In the genomic region with DNA sequence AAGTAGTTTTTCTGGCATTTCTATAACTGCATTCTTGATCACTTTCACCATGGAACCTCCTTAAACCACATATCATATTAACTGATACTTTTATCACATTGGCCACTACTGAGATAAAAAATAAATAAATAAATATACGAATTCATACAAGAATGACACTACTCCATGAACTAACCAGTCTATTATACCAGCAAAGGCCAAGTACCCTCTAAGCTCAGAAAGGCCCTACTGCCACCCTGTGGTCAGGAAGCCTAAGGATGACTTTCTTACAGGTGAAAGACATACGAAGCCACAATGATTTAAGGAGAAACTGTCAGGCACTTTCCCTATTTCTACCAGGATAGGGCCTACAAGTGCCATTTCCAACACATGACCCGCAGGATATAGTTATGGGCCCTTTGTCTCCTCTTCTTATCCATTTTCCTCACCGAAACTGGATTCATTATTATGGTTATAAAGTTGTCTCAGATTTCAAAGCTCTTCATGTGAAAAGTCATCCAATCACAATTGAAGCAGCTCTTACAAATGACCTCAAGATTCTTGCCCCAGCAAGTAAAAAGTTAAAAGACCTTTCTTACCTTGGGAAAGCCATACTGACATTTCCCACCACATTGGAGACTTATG, we compare ENCODE assay signal across 9 cellular contexts. TPM values are rescaled to one million over a fixed set of nuclear protein-coding genes. Genes with fewer than 3 reads are reported as not detected.
DNase-seq lines count a peak whose midpoint lies in the region; ATAC-seq and TF ChIP-seq lines count a peak whose summit lies in the region.
"Had no signal": no experiment of that assay in that cellular context is flagged by ENCODE, and none has a peak within 500 bp of the region (broad histone marks: within the 10 kb centered on the region; RNA-seq: fewer than 3 reads in every experiment).

No MANE protein-coding gene starts in this region.

- no peak overlapping the region for H3K4me3 Mint-ChIP-seq in chondrocyte (ENCODE audit: unreplicated experiment)

- H3K4me3 ChIP-seq in WI38 (ENCODE audit: low read depth, low read length): no peak overlapping the region
- H3K4me3 ChIP-seq: BLaER1 had no signal

- H3K27me3 Mint-ChIP-seq in chondrocyte (ENCODE audit: low read depth): no peaks in the 10 kb centered on the region

- DNase-seq in NCI-H1092 treated with DMSO at 0.1 percent for 48 hours (lab: John Stamatoyannopoulos, UW) (peak; percentile 61), NCI-H1092 (lab: John Stamatoyannopoulos, UW) (no peak), NCI-H2107 treated with DMSO at 0.1 percent for 48 hours (lab: John Stamatoyannopoulos, UW; ENCODE audit: unreplicated experiment) (peak; percentile 83), chondrocyte (ENCODE audit: low spot score) (no peak), left kidney (ENCODE audit: low read depth, low spot score) (peak; percentile 82)
- DNase-seq in stimulated activated CD4-positive, alpha-beta T cell treated with anti-CD3 and anti-CD28 coated beads, Interleukin-4, amount 100 ng/mL, for 48 hours (ENCODE audit: low read depth in 2 of 2): peak; percentile 26 to 38

- no peak overlapping the region for H3K27ac Mint-ChIP-seq in chondrocyte (ENCODE audit: unreplicated experiment)

- no peaks in the 10 kb centered on the region for H3K4me1 Mint-ChIP-seq in chondrocyte (ENCODE audit: low read depth)

- peaks cover 9% of the 10 kb centered on the region for H3K36me3 Mint-ChIP-seq in chondrocyte (ENCODE audit: low read depth)

- H3K9me3 Mint-ChIP-seq in chondrocyte (ENCODE audit: low read depth): no peaks in the 10 kb centered on the region

- no peak for ATAC-seq in HG03196 (IDR thresholded peaks at IDR 0.05; ENCODE audit: unreplicated experiment)

- TF ChIP-seq CTCF in WI38 (IDR thresholded peaks at IDR 0.05; ENCODE audit: low read depth, low read length) (peak; percentile 77), chondrocyte (IDR thresholded peaks at IDR 0.05) (peak; percentile 87)

RNA-seq across cellular contexts. Expression of a gene that starts 23.9 kb away (rescaled TPM):
- 69.2 to 85.6 TPM (median 72.8 TPM) in 3 replicates for total RNA-seq in chondrocyte

RNA-seq across cellular contexts. Expression of a gene that starts 27.0 kb away (rescaled TPM):
- 125 to 175 TPM (median 137 TPM) in 3 replicates for total RNA-seq in chondrocyte

RNA-seq across cellular contexts. Expression of a gene that starts 32.4 kb away (rescaled TPM):
- total RNA-seq in chondrocyte: 0.07 to 0.10 TPM in 2 of 3 replicates, not detected in the other

RNA-seq across cellular contexts. Expression of a gene that starts 50.4 kb away (rescaled TPM):
- total RNA-seq in chondrocyte: 11.6 to 56.2 TPM (median 54.7 TPM) in 3 replicates

Comparison
In these comparisons a context has a peak if more than half of its experiments do, and no peak if none do; other contexts are left out.
1. DNase-seq: peak in NCI-H1092 treated with DMSO at 0.1 percent for 48 hours (single experiment), NCI-H2107 treated with DMSO at 0.1 percent for 48 hours (single experiment), left kidney (single experiment) and stimulated activated CD4-positive, alpha-beta T cell treated with anti-CD3 and anti-CD28 coated beads, Interleukin-4, amount 100 ng/mL, for 48 hours (2 of 2); none in NCI-H1092 (single experiment) and chondrocyte (single experiment).